In genomic region chr15:36951747-36952247, GRCh38 we compare ENCODE assay signal across 14 cellular contexts.
A peak's percentile ranks its signal among the peaks of the same experiment; 100 is the strongest.
DNase-seq lines count a peak whose midpoint lies in the region; ATAC-seq, FAIRE-seq and TF ChIP-seq lines count a peak whose summit lies in the region.
"Had no signal": no experiment of that assay in that cellular context is flagged by ENCODE, and none has a peak within 500 bp of the region (broad histone marks: within the 10 kb centered on the region; RNA-seq: fewer than 3 reads in every experiment).

No MANE protein-coding gene starts in this region.

- TF ChIP-seq CTCF in omental fat pad (IDR thresholded peaks at IDR 0.05), result no peak

- no peaks in the 10 kb centered on the region for H3K27me3 ChIP-seq in endocrine pancreas (ENCODE audit: control insufficient read depth, insufficient read depth, low read length)
- H3K27me3 ChIP-seq: esophagus squamous epithelium, SJSA1 had no signal

- no peak for TF ChIP-seq POLR2A in GM12892 (IDR thresholded peaks at IDR 0.05; ENCODE audit: low read depth, low read length)

- peak; percentile 63 for ATAC-seq in omental fat pad (ENCODE audit: low FRiP score)
- ATAC-seq in GM19463 (IDR thresholded peaks at IDR 0.05; ENCODE audit: unreplicated experiment), result no peak
- no peak for ATAC-seq in HG03432 (IDR thresholded peaks at IDR 0.05; ENCODE audit: unreplicated experiment)
- ATAC-seq: stimulated activated naive CD8-positive, alpha-beta T cell treated with anti-CD3 and anti-CD28 coated beads, Interleukin-15, Interleukin-2, amounts not matched to agents 100 U/mL and 50 U/mL, for 24 hours had no signal

- H3K9me3 ChIP-seq in endocrine pancreas (ENCODE audit: control insufficient read depth, low read length), result no peaks in the 10 kb centered on the region
- H3K9me3 ChIP-seq: esophagus squamous epithelium, SJSA1 had no signal

- no peaks in the 10 kb centered on the region for H3K36me3 ChIP-seq in endocrine pancreas (ENCODE audit: control insufficient read depth, insufficient read depth, low read length)
- H3K36me3 ChIP-seq: SJSA1 had no signal

- no peak overlapping the region for H3K9ac ChIP-seq in endocrine pancreas (ENCODE audit: control insufficient read depth, insufficient read depth, low read length)

- no peak for DNase-seq in GM12892 (ENCODE audit: insufficient read length)
- DNase-seq in NCI-H2227 (lab: John Stamatoyannopoulos, UW; ENCODE audit: unreplicated experiment), result peak; percentile 75
- no peak for DNase-seq in omental fat pad (ENCODE audit: low spot score)
- no peak for DNase-seq in activated naive CD4-positive, alpha-beta T cell treated with anti-CD3 and anti-CD28 coated beads, Interleukin-2, amount 50 U/mL, for 16 hours
- no peak for DNase-seq in NCI-H2196 (lab: John Stamatoyannopoulos, UW; ENCODE audit: unreplicated experiment)
- DNase-seq: activated CD4-positive, alpha-beta T cell treated with anti-CD3 and anti-CD28 coated beads, Interleukin-2, amount 10 ng/mL, durations not matched to agents 7 days and 5 days; activated naive CD8-positive, alpha-beta T cell treated with anti-CD3 and anti-CD28 coated beads, Interleukin-2, amount 10 ng/mL, durations not matched to agents 7 days and 5 days; esophagus squamous epithelium; stimulated activated CD4-positive, alpha-beta T cell treated with anti-CD3 and anti-CD28 coated beads, Interleukin-12 subunit alpha, Interleukin-12 subunit beta, amount 100 ng/mL, for 4 hours; stimulated activated naive CD8-positive, alpha-beta T cell treated with anti-CD3 and anti-CD28 coated beads, Interleukin-15, Interleukin-2, amounts not matched to agents 100 U/mL and 50 U/mL, for 24 hours had no signal

- peak overlapping the region; percentile 59 for H3K4me3 ChIP-seq in endocrine pancreas (ENCODE audit: control insufficient read depth, insufficient read depth, low read length)
- H3K4me3 ChIP-seq: esophagus squamous epithelium, SJSA1 had no signal

- peak; percentile 5 for FAIRE-seq in GM12892 (lab: Jason Lieb, UNC)

- H3K4me1 ChIP-seq in endocrine pancreas (ENCODE audit: control insufficient read depth, insufficient read depth, low read length), result peaks cover 51% of the 10 kb centered on the region
- H3K4me1 ChIP-seq: SJSA1 had no signal
